Comparison of ENCODE assay signal across 8 cellular contexts in genomic region chr16:85750021-85750826, GRCh38. TPM values are rescaled to one million over a fixed set of nuclear protein-coding genes. Genes with fewer than 3 reads are reported as not detected.
DNase-seq lines count a peak whose midpoint lies in the region; ATAC-seq and TF ChIP-seq lines count a peak whose summit lies in the region.

No MANE protein-coding gene starts in this region.

- POLR2A ChIA-PET in naive thymus-derived CD8-positive, alpha-beta T cell (lab: Charles Lee), result interaction anchor here (1.2 to 3.3 kb wide), 3 partner anchors 11 to 39 kb away, joined by 3 to 25 read pairs (median 3); no protein-coding TSS in a partner anchor

- no peaks in the 10 kb centered on the region for H3K9me3 Mint-ChIP-seq in endothelial cell (ENCODE audit: unreplicated experiment)
- H3K9me3 Mint-ChIP-seq in naive thymus-derived CD8-positive, alpha-beta T cell, result no peaks in the 10 kb centered on the region

- peaks cover 61% of the 10 kb centered on the region for H3K4me1 ChIP-seq in RWPE2 (ENCODE audit: insufficient read depth, poor library complexity, severe bottlenecking)

- no peaks in the 10 kb centered on the region for H3K9me3 ChIP-seq in RWPE2 (ENCODE audit: severe bottlenecking)

- H3K4me3 ChIP-seq in AG10803 (ENCODE audit: low read length) (peak overlapping the region; percentile 62), RWPE2 (ENCODE audit: severe bottlenecking) (peak overlapping the region; percentile 99)

- peak overlapping the region; percentile 89 for H3K4me3 Mint-ChIP-seq in endothelial cell (ENCODE audit: unreplicated experiment)
- H3K4me3 Mint-ChIP-seq in naive thymus-derived CD8-positive, alpha-beta T cell, result peak overlapping the region; percentile 86 to 98 (median 92)

- no peaks in the 10 kb centered on the region for H3K27me3 ChIP-seq in RWPE2 (ENCODE audit: insufficient read depth, poor library complexity, severe bottlenecking)

- peaks cover 46% of the 10 kb centered on the region for H3K36me3 ChIP-seq in RWPE2 (ENCODE audit: low read depth)

- peak; percentile 37 for DNase-seq in AG10803 (ENCODE audit: low read depth)
- no peak for DNase-seq in RWPE2 (ENCODE audit: low spot score)
- no peak for DNase-seq in endothelial cell (ENCODE audit: low spot score)
- peak in 8 of 10 donors; percentile 12 to 70 (median 30) for DNase-seq in naive thymus-derived CD8-positive, alpha-beta T cell
- no peak for DNase-seq in SW480 (ENCODE audit: low spot score)
- no peak for DNase-seq in T1000 (lab: John Stamatoyannopoulos, UW)
- DNase-seq in NCI-H2196 treated with DMSO at 0.1 percent for 48 hours (lab: John Stamatoyannopoulos, UW; ENCODE audit: unreplicated experiment), result no peak

- peak overlapping the region; percentile 99 for H3K27ac ChIP-seq in RWPE2 (ENCODE audit: poor library complexity, severe bottlenecking)

- ATAC-seq in GM18502 (IDR thresholded peaks at IDR 0.05; ENCODE audit: poor library complexity, unreplicated experiment), result peak; percentile 37
- peak; percentile 3; the same call in 1 of the 3 replicates for ATAC-seq in RWPE2 (ENCODE audit: low read depth)
- ATAC-seq in naive thymus-derived CD8-positive, alpha-beta T cell, result peak; percentile 66 to 74

- peaks cover 6% of the 10 kb centered on the region for H3K27me3 Mint-ChIP-seq in endothelial cell (ENCODE audit: unreplicated experiment)
- H3K27me3 Mint-ChIP-seq in naive thymus-derived CD8-positive, alpha-beta T cell, result peaks cover 1 to 25% (median 4%) of the 10 kb centered on the region in 5 donors

- H3K36me3 Mint-ChIP-seq in endothelial cell (ENCODE audit: low read depth, unreplicated experiment), result peaks cover 3% of the 10 kb centered on the region
- no peaks in the 10 kb centered on the region for H3K36me3 Mint-ChIP-seq in naive thymus-derived CD8-positive, alpha-beta T cell

- TF ChIP-seq CTCF in AG10803 (conservative IDR thresholded peaks at IDR 0.05; ENCODE audit: low read length), result no peak; the same call in 1 of the 2 replicates
- no peak for TF ChIP-seq CTCF in RWPE2 (IDR thresholded peaks at IDR 0.05; ENCODE audit: poor library complexity, severe bottlenecking)
- no peak for TF ChIP-seq CTCF in endothelial cell (IDR thresholded peaks at IDR 0.05; ENCODE audit: unreplicated experiment)

- H3K4me1 Mint-ChIP-seq in endothelial cell (ENCODE audit: unreplicated experiment), result peaks cover 26% of the 10 kb centered on the region
- peaks cover 4 to 53% (median 12%) of the 10 kb centered on the region in 4 donors for H3K4me1 Mint-ChIP-seq in naive thymus-derived CD8-positive, alpha-beta T cell

- H3K27ac Mint-ChIP-seq in endothelial cell (ENCODE audit: unreplicated experiment), result no peak overlapping the region
- peak overlapping the region in 5 of 10 donors; percentile 34 to 89 (median 82) for H3K27ac Mint-ChIP-seq in naive thymus-derived CD8-positive, alpha-beta T cell

RNA-seq across cellular contexts. Expression of gene C16orf74, which starts 0.7 kb away (rescaled TPM):
- total RNA-seq in endothelial cell (ENCODE audit: unreplicated experiment), result 0.64 TPM
- total RNA-seq in naive thymus-derived CD8-positive, alpha-beta T cell, result 10 to 100 TPM; 38.0 to 42.3 TPM
- 10 to 100 TPM; 16.0 to 19.1 (median 17.2) TPM for polyA plus RNA-seq in naive thymus-derived CD8-positive, alpha-beta T cell

RNA-seq across cellular contexts. Expression of gene EMC8, which starts 49.1 kb away (rescaled TPM):
- 42.7 TPM for total RNA-seq in endothelial cell (ENCODE audit: unreplicated experiment)
- total RNA-seq in naive thymus-derived CD8-positive, alpha-beta T cell, result 10 to 100 TPM; 36.9 to 38.7 TPM
- 10 to 100 TPM; 21.6 to 28.6 (median 27.2) TPM for polyA plus RNA-seq in naive thymus-derived CD8-positive, alpha-beta T cell

RNA-seq across cellular contexts. Expression of gene COX4I1, which starts 49.3 kb away (rescaled TPM):
- 552 TPM for total RNA-seq in endothelial cell (ENCODE audit: unreplicated experiment)
- 100 to 1,000 TPM; 750 to 766 TPM for total RNA-seq in naive thymus-derived CD8-positive, alpha-beta T cell
- polyA plus RNA-seq in naive thymus-derived CD8-positive, alpha-beta T cell, result 1,000 to 10,000 TPM; 1,212 to 1,344 (median 1,331) TPM

Comparison
In these comparisons a context has a peak if more than half of its experiments do, and no peak if none do; other contexts are left out.
1. DNase-seq: peak in AG10803 (single experiment) and naive thymus-derived CD8-positive, alpha-beta T cell (8 of 10); none in RWPE2 (single experiment), endothelial cell (single experiment), SW480 (single experiment), T1000 (single experiment) and NCI-H2196 treated with DMSO at 0.1 percent for 48 hours (single experiment).
2. ATAC-seq: peak in every context shown above with its lines; median percentile 70 in naive thymus-derived CD8-positive, alpha-beta T cell; 37 in GM18502; 3 in RWPE2.
3. RNA of gene C16orf74, which starts 0.7 kb away (total RNA-seq): 38.0 to 42.3 TPM in naive thymus-derived CD8-positive, alpha-beta T cell; 0.64 TPM in endothelial cell (single experiment); every median in the first group is over 10 times any median in the second.